In genomic region chr14:94887591-94887990, GRCh38 we compare ENCODE assay signal across 24 cellular contexts.
"Had no signal": no experiment of that assay in that cellular context is flagged by ENCODE, and none has a peak within 500 bp of the region (broad histone marks: within the 10 kb centered on the region; RNA-seq: fewer than 3 reads in every experiment).

No MANE protein-coding gene starts in this region.

- H3K27me3 Mint-ChIP-seq: activated naive CD8-positive, alpha-beta T cell treated with anti-CD3 and anti-CD28 coated beads, Interleukin-2, amount 10 ng/mL, durations not matched to agents 7 days and 5 days had no signal

- H3K9me3 ChIP-seq: ascending aorta, esophagus squamous epithelium, heart right ventricle, pancreas, prostate gland, sigmoid colon, stomach, thyroid gland had no signal

- FAIRE-seq: pancreas, small intestine had no signal

- H3K4me3 ChIP-seq: ascending aorta, esophagus squamous epithelium, heart right ventricle, prostate gland, sigmoid colon, stomach, thyroid gland had no signal

- H3K36me3 Mint-ChIP-seq: activated naive CD4-positive, alpha-beta T cell treated with anti-CD3 and anti-CD28 coated beads, Interleukin-2, amount 10 ng/mL, durations not matched to agents 7 days and 5 days; activated naive CD8-positive, alpha-beta T cell treated with anti-CD3 and anti-CD28 coated beads, Interleukin-2, amount 10 ng/mL, durations not matched to agents 7 days and 5 days; stimulated activated naive B cell treated with anti-CD40 and anti-IgM and Interleukin-4, amounts not matched to agents 10 μg/mL and 1 μg/mL and 100 μg/mL, for 72 hours; T-cell had no signal

- H3K27ac ChIP-seq: ascending aorta, brain microvascular endothelial cell, epithelial cell of prostate, esophagus squamous epithelium, heart right ventricle, prostate gland, sigmoid colon, stomach, thyroid gland had no signal

- H3K27me3 ChIP-seq: ascending aorta, brain microvascular endothelial cell, pancreas, sigmoid colon, stomach, thyroid gland had no signal

- H3K4me1 Mint-ChIP-seq: activated CD4-positive, alpha-beta T cell treated with anti-CD3 and anti-CD28 coated beads for 36 hours; activated naive CD4-positive, alpha-beta T cell treated with anti-CD3 and anti-CD28 coated beads, Interleukin-2, amount 10 ng/mL, durations not matched to agents 7 days and 5 days; activated naive CD8-positive, alpha-beta T cell treated with anti-CD3 and anti-CD28 coated beads, Interleukin-2, amount 10 ng/mL, durations not matched to agents 7 days and 5 days; stimulated activated naive B cell treated with anti-CD40 and anti-IgM and Interleukin-4, amounts not matched to agents 10 μg/mL and 1 μg/mL and 100 μg/mL, for 72 hours; T-cell had no signal

- ATAC-seq: activated CD4-positive, alpha-beta T cell treated with anti-CD3 and anti-CD28 coated beads for 36 hours; activated CD8-positive, alpha-beta T cell treated with anti-CD3 and anti-CD28 coated beads, Interleukin-2, amount 10 ng/mL, durations not matched to agents 7 days and 5 days; heart right ventricle; stimulated activated naive B cell treated with anti-CD40 and anti-IgM and Interleukin-4, amounts not matched to agents 10 μg/mL and 1 μg/mL and 100 μg/mL, for 72 hours had no signal

- H3K4me3 Mint-ChIP-seq: activated CD4-positive, alpha-beta T cell treated with anti-CD3 and anti-CD28 coated beads for 36 hours; activated CD8-positive, alpha-beta T cell treated with anti-CD3 and anti-CD28 coated beads, Interleukin-2, amount 10 ng/mL, durations not matched to agents 7 days and 5 days; activated naive CD4-positive, alpha-beta T cell treated with anti-CD3 and anti-CD28 coated beads, Interleukin-2, amount 10 ng/mL, durations not matched to agents 7 days and 5 days; activated naive CD8-positive, alpha-beta T cell treated with anti-CD3 and anti-CD28 coated beads, Interleukin-2, amount 10 ng/mL, durations not matched to agents 7 days and 5 days; nephron; stimulated activated naive B cell treated with anti-CD40 and anti-IgM and Interleukin-4, amounts not matched to agents 10 μg/mL and 1 μg/mL and 100 μg/mL, for 72 hours; T-cell had no signal

- H3K27ac Mint-ChIP-seq: activated CD4-positive, alpha-beta T cell treated with anti-CD3 and anti-CD28 coated beads for 36 hours; activated CD8-positive, alpha-beta T cell treated with anti-CD3 and anti-CD28 coated beads, Interleukin-2, amount 10 ng/mL, durations not matched to agents 7 days and 5 days; activated naive CD4-positive, alpha-beta T cell treated with anti-CD3 and anti-CD28 coated beads, Interleukin-2, amount 10 ng/mL, durations not matched to agents 7 days and 5 days; activated naive CD8-positive, alpha-beta T cell treated with anti-CD3 and anti-CD28 coated beads, Interleukin-2, amount 10 ng/mL, durations not matched to agents 7 days and 5 days; stimulated activated naive B cell treated with anti-CD40 and anti-IgM and Interleukin-4, amounts not matched to agents 10 μg/mL and 1 μg/mL and 100 μg/mL, for 72 hours; T-cell had no signal

- H3K9me3 Mint-ChIP-seq: activated naive CD4-positive, alpha-beta T cell treated with anti-CD3 and anti-CD28 coated beads, Interleukin-2, amount 10 ng/mL, durations not matched to agents 7 days and 5 days; activated naive CD8-positive, alpha-beta T cell treated with anti-CD3 and anti-CD28 coated beads, Interleukin-2, amount 10 ng/mL, durations not matched to agents 7 days and 5 days; nephron; stimulated activated naive B cell treated with anti-CD40 and anti-IgM and Interleukin-4, amounts not matched to agents 10 μg/mL and 1 μg/mL and 100 μg/mL, for 72 hours; T-cell had no signal

- H3K4me1 ChIP-seq: ascending aorta, esophagus squamous epithelium, heart right ventricle, prostate gland, sigmoid colon, stomach, thyroid gland had no signal

- DNase-seq: activated CD4-positive, alpha-beta T cell treated with anti-CD3 and anti-CD28 coated beads for 36 hours; activated CD4-positive, CD25-positive, alpha-beta regulatory T cell; activated CD8-positive, alpha-beta T cell treated with anti-CD3 and anti-CD28 coated beads, Interleukin-2, amount 10 ng/mL, durations not matched to agents 7 days and 5 days; activated gamma-delta T cell; activated naive CD4-positive, alpha-beta T cell treated with anti-CD3 and anti-CD28 coated beads, Interleukin-2, amount 10 ng/mL, durations not matched to agents 7 days and 5 days; activated naive CD8-positive, alpha-beta T cell treated with anti-CD3 and anti-CD28 coated beads, Interleukin-2, amount 10 ng/mL, durations not matched to agents 7 days and 5 days; brain microvascular endothelial cell; esophagus squamous epithelium; foreskin melanocyte; heart right ventricle; mesenchymal stem cell; retina; sigmoid colon; stimulated activated CD4-positive, alpha-beta T cell treated with anti-CD3 and anti-CD28 coated beads, Interleukin-1b, Interleukin-23, amount 100 ng/mL, for 48 hours; stimulated activated naive B cell treated with anti-CD40 and anti-IgM and Interleukin-4, amounts not matched to agents 10 μg/mL and 1 μg/mL and 100 μg/mL, for 72 hours; T-cell; thyroid gland had no signal

- H3K36me3 ChIP-seq: ascending aorta, brain microvascular endothelial cell, esophagus squamous epithelium, heart right ventricle, pancreas, prostate gland, sigmoid colon, stomach, thyroid gland had no signal
